ENCODE assay signal across 34 cellular contexts in the genomic region with DNA sequence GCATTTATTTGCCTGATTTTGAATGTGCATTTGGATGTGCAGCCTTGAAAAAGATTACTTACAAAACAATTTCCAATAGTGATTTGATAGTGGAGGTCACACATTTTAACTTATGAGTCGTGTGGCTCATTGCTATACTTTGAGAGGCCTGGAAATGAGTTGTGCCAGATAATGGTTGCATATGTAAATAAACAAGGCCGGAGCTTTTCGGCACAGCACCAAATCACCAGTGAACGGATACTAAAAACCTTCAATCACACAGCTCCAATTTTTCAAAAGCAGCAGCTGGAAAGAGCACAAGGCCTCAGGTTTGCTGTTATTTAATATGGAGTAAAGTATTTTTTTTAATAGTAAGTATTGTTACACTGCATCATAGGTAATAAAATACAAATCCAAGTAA. TPM values are rescaled to one million over a fixed set of nuclear protein-coding genes. Genes with fewer than 3 reads are reported as not detected.
"Had no signal": no experiment of that assay in that cellular context is flagged by ENCODE, and none has a peak within 500 bp of the region (broad histone marks: within the 10 kb centered on the region; RNA-seq: fewer than 3 reads in every experiment).

No MANE protein-coding gene starts in this region.

- DNase-seq: Kasumi-1, MM.1S, MV-4-11, NCI-H1092, NCI-H1105, NCI-H1417 treated with DMSO at 0.1 percent for 48 hours, NCI-H1436 treated with DMSO at 0.1 percent for 48 hours, NCI-H1694 treated with DMSO at 0.1 percent for 48 hours, NCI-H187 treated with DMSO at 0.1 percent for 48 hours, NCI-H2029, NCI-H2171 treated with DMSO at 0.1 percent for 48 hours, NCI-H2227 treated with DMSO at 0.1 percent for 48 hours, NCI-H345, NCI-H446, NCI-H510A treated with DMSO at 0.1 percent for 48 hours, NCI-H524 treated with DMSO at 0.1 percent for 48 hours, NCI-H526 treated with DMSO at 0.1 percent for 48 hours, NCI-H774, PC-9, SHP77, SIG-M5, SJCRH30, SW 1271, T-helper 1 cell had no signal

- H3K4me3 ChIP-seq: PC-9, SJCRH30, SK-N-MC had no signal

- H3K36me3 ChIP-seq: SJCRH30 had no signal

- ATAC-seq: Panc1, Right ventricle myocardium inferior, SK-N-SH treated with all-trans-retinoic acid at 6 μM for 48 hours had no signal

- H3K4me2 ChIP-seq: PC-9 had no signal

- H2AFZ ChIP-seq: PC-9 had no signal

- H3K9me3 ChIP-seq: SJCRH30 had no signal

- H3K4me1 ChIP-seq: SJCRH30 had no signal

- H3K27me3 ChIP-seq: SJCRH30 had no signal

- H3K27ac ChIP-seq: PC-9, RWPE1, SJCRH30, SK-N-MC had no signal

RNA-seq across cellular contexts. Expression of gene NPY5R, which starts 57.2 kb away (rescaled TPM):
- total RNA-seq: M059J, NCI-H460, OCI-LY7, PC-9, Right ventricle myocardium inferior, RPMI7951, SJCRH30, SK-MEL-5 had no signal
